ENCODE assay signal across 9 cellular contexts in genomic region chr1:167627865-167628641, GRCh38. TPM values are rescaled to one million over a fixed set of nuclear protein-coding genes. Genes with fewer than 3 reads are reported as not detected.
DNase-seq lines count a peak whose midpoint lies in the region; ATAC-seq and TF ChIP-seq lines count a peak whose summit lies in the region.
"Had no signal": no experiment of that assay in that cellular context is flagged by ENCODE, and none has a peak within 500 bp of the region (broad histone marks: within the 10 kb centered on the region; RNA-seq: fewer than 3 reads in every experiment).

No MANE protein-coding gene starts in this region.

- intact Hi-C loops in MCF 10A (cut with micrococcal nuclease) = no loop called here
- intact Hi-C loops in breast epithelium (cut with DNase I; ENCODE audit: low total_unique reads) = no loop called here
- intact Hi-C loops in gastrocnemius medialis (cut with DNase I; ENCODE audit: low total_unique reads) = no loop called here

- H3K9me3 ChIP-seq in breast epithelium (no peaks in the 10 kb centered on the region), SJCRH30 (replicated peaks) (no peaks in the 10 kb centered on the region), gastrocnemius medialis (peaks cover 0 to 4% (median 0%) of the 10 kb centered on the region in 3 donors)

- BruUV-seq in MCF 10A (replicated peaks; lab: Mats Ljungman, UMichigan) = no TSS peak

- TF ChIP-seq POLR2A in breast epithelium (IDR thresholded peaks at IDR 0.05) (no peak), gastrocnemius medialis (IDR thresholded peaks at IDR 0.05) (no peak)

- H3K4me3 ChIP-seq in breast epithelium (no peak overlapping the region), SJCRH30 (no peak overlapping the region), gastrocnemius medialis (no peak overlapping the region)

- ATAC-seq in HG03139 (IDR thresholded peaks at IDR 0.05; ENCODE audit: unreplicated experiment) (peak; percentile 60), gastrocnemius medialis (peak in 1 of 2 donors; percentile 12)
- ATAC-seq in activated naive CD4-positive, alpha-beta T cell treated with anti-CD3 and anti-CD28 coated beads, Interleukin-2, amount 50 U/mL, for 72 hours = peak; percentile 78 to 85

- DNase-seq in MCF 10A (ENCODE audit: unreplicated experiment) = no peak
- DNase-seq in breast epithelium (ENCODE audit: low spot score in 2 of 2) = no peak
- peak; percentile 81 to 83 for DNase-seq in SJCRH30
- peak; percentile 71 to 88 for DNase-seq in activated naive CD4-positive, alpha-beta T cell treated with anti-CD3 and anti-CD28 coated beads, Interleukin-2, amount 50 U/mL, for 72 hours (ENCODE audit: low spot score in 2 of 2)
- DNase-seq in gastrocnemius medialis = peak in 1 of 2 donors; percentile 37
- no peak for DNase-seq in DMS114 treated with DMSO at 0.1 percent for 48 hours (lab: John Stamatoyannopoulos, UW; ENCODE audit: unreplicated experiment)
- no peak for DNase-seq in DMS79 (lab: John Stamatoyannopoulos, UW)

- no peak for TF ChIP-seq CTCF in MCF 10A (IDR thresholded peaks at IDR 0.05; ENCODE audit: unreplicated experiment)
- no peak for TF ChIP-seq CTCF in breast epithelium (IDR thresholded peaks at IDR 0.05)
- TF ChIP-seq CTCF in gastrocnemius medialis (IDR thresholded peaks at IDR 0.05 in 4 of 5, conservative IDR thresholded peaks at IDR 0.05 in 1 of 5) = no peak

- H3K4me1 Mint-ChIP-seq in MCF 10A (ENCODE audit: insufficient read depth, unreplicated experiment) = peaks cover 13% of the 10 kb centered on the region

- H3K27ac Mint-ChIP-seq in MCF 10A (ENCODE audit: low read depth, unreplicated experiment) = peak overlapping the region; percentile 65
- peak overlapping the region; percentile 95 to 96 for H3K27ac Mint-ChIP-seq in activated naive CD4-positive, alpha-beta T cell treated with anti-CD3 and anti-CD28 coated beads, Interleukin-2, amount 50 U/mL, for 72 hours

- H3K27ac ChIP-seq in breast epithelium (peak overlapping the region in 1 of 2 donors; percentile 92), SJCRH30 (peak overlapping the region; percentile 53), gastrocnemius medialis (peak overlapping the region; percentile 90 to 96 (median 92))

- in situ Hi-C loops in gastrocnemius medialis (cut with MboI; ENCODE audit: low sequenced_read_pairs in 4 of 4) = no loop called here

- peaks cover 10% of the 10 kb centered on the region for H3K9me3 Mint-ChIP-seq in MCF 10A (ENCODE audit: unreplicated experiment)
- peaks cover 0 to 8% of the 10 kb centered on the region in 2 donors for H3K9me3 Mint-ChIP-seq in activated naive CD4-positive, alpha-beta T cell treated with anti-CD3 and anti-CD28 coated beads, Interleukin-2, amount 50 U/mL, for 72 hours

- H3K36me3 Mint-ChIP-seq in MCF 10A (ENCODE audit: insufficient read depth, unreplicated experiment) = no peaks in the 10 kb centered on the region
- peaks cover 31 to 46% of the 10 kb centered on the region in 2 donors for H3K36me3 Mint-ChIP-seq in activated naive CD4-positive, alpha-beta T cell treated with anti-CD3 and anti-CD28 coated beads, Interleukin-2, amount 50 U/mL, for 72 hours

- CTCF ChIA-PET in MCF 10A (lab: Yijun Ruan, JAX) = interaction anchor here (0.6 to 2.6 kb wide), 4 partner anchors 8 to 219 kb away, joined by 4 to 10 read pairs (median 5); no protein-coding TSS in a partner anchor

- H3K27me3 Mint-ChIP-seq in MCF 10A (ENCODE audit: insufficient read depth, unreplicated experiment) = no peaks in the 10 kb centered on the region

- no peaks in the 10 kb centered on the region for H3K4me1 ChIP-seq in breast epithelium
- H3K4me1 ChIP-seq in SJCRH30 = peaks cover 17% of the 10 kb centered on the region
- peaks cover 31 to 41% of the 10 kb centered on the region in 2 donors for H3K4me1 ChIP-seq in gastrocnemius medialis

- H3K27me3 ChIP-seq in breast epithelium (no peaks in the 10 kb centered on the region), SJCRH30 (no peaks in the 10 kb centered on the region), gastrocnemius medialis (no peaks in the 10 kb centered on the region)

- no peaks in the 10 kb centered on the region for H3K36me3 ChIP-seq in breast epithelium
- no peaks in the 10 kb centered on the region for H3K36me3 ChIP-seq in SJCRH30
- no peaks in the 10 kb centered on the region for H3K36me3 ChIP-seq in gastrocnemius medialis

- no peak overlapping the region for H3K4me3 Mint-ChIP-seq in MCF 10A (ENCODE audit: unreplicated experiment)

- POLR2A ChIA-PET in MCF 10A (lab: Yijun Ruan, JAX) = interaction anchor here (0.6 to 1.6 kb wide), 4 partner anchors 8 to 76 kb away, joined by 3 read pairs; no protein-coding TSS in a partner anchor

RNA-seq across cellular contexts. Expression of gene RCSD1, which starts 2.0 kb away (rescaled TPM):
- total RNA-seq in MCF 10A (2022) (0.16 and 0.27 TPM in 2 replicates), breast epithelium (10 to 100 TPM; 11.5 to 29.0 (median 12.0) TPM), gastrocnemius medialis (10 to 100 TPM in 1 of 4 donors, 1 to 10 TPM in 3; 6.0 to 14.8 (median 7.5) TPM)
- 0.16 and 0.20 TPM in 2 replicates for total RNA-seq in SJCRH30 (2014; rRNA removed; shearing (Covaris generic))
- 10 to 100 TPM; 28.2 to 65.6 TPM for total RNA-seq in activated naive CD4-positive, alpha-beta T cell treated with anti-CD3 and anti-CD28 coated beads, Interleukin-2, amount 50 U/mL, for 72 hours
- total RNA-seq: epithelial cell of proximal tubule had no signal

Comparison
In these comparisons a context has a peak if more than half of its experiments do, and no peak if none do; other contexts are left out.
1. DNase-seq: peak in SJCRH30 (2 of 2) and activated naive CD4-positive, alpha-beta T cell treated with anti-CD3 and anti-CD28 coated beads, Interleukin-2, amount 50 U/mL, for 72 hours (2 of 2); none in MCF 10A (single experiment), breast epithelium (0 of 2), DMS114 treated with DMSO at 0.1 percent for 48 hours (single experiment) and DMS79 (single experiment).